Comparison of ENCODE assay signal across 22 cellular contexts in genomic region chr17:6524520-6524919, GRCh38. TPM values are rescaled to one million over a fixed set of nuclear protein-coding genes. Genes with fewer than 3 reads are reported as not detected.
A peak's percentile ranks its signal among the peaks of the same experiment; 100 is the strongest.
DNase-seq lines count a peak whose midpoint lies in the region; ATAC-seq and TF ChIP-seq lines count a peak whose summit lies in the region.
"Had no signal": no experiment of that assay in that cellular context is flagged by ENCODE, and none has a peak within 500 bp of the region (broad histone marks: within the 10 kb centered on the region; RNA-seq: fewer than 3 reads in every experiment).

No MANE protein-coding gene starts in this region.

- no peaks in the 10 kb centered on the region for H3K27me3 ChIP-seq in PC-9 (ENCODE audit: insufficient read depth, low read depth)
- H3K27me3 ChIP-seq: neutrophil had no signal

- H3K27ac ChIP-seq in PC-9: peak overlapping the region; percentile 74
- H3K27ac ChIP-seq: HL-60, neutrophil, psoas muscle had no signal

- H3K9me2 ChIP-seq in PC-9 (ENCODE audit: insufficient read depth): no peaks in the 10 kb centered on the region

- peaks cover 41% of the 10 kb centered on the region for H3K4me1 ChIP-seq in PC-9 (replicated peaks; ENCODE audit: insufficient read depth)
- H3K4me1 ChIP-seq: psoas muscle had no signal

- no peak overlapping the region for H3K4me3 ChIP-seq in PC-9
- no peak overlapping the region for H3K4me3 ChIP-seq in epithelial cell of esophagus (ENCODE audit: low read length)
- H3K4me3 ChIP-seq in retinal pigment epithelial cell (ENCODE audit: low read length): no peak overlapping the region
- H3K4me3 ChIP-seq: psoas muscle had no signal

- no TSS peak for BruUV-seq in PC-9 (replicated peaks; lab: Mats Ljungman, UMichigan)

- DNase-seq in HCEC 1CT (peak; percentile 65), PC-9 (peak in 1 of 2 experiments; percentile 90), epithelial cell of esophagus (ENCODE audit: low read depth) (peak; percentile 89), retinal pigment epithelial cell (ENCODE audit: low read depth) (peak; percentile 68), GDM1 (lab: John Stamatoyannopoulos, UW) (no peak)
- DNase-seq in activated CD4-positive, alpha-beta T cell treated with anti-CD3 and anti-CD28 coated beads, Interleukin-2, amount 50 U/mL, for 48 hours: no peak
- DNase-seq: activated CD4-positive, CD25-positive, alpha-beta regulatory T cell treated with anti-CD3 and anti-CD28 coated beads, Interleukin-2, amount 50 U/mL, for 72 hours; activated CD8-positive, alpha-beta T cell treated with anti-CD3 and anti-CD28 coated beads, Interleukin-2, amount 10 ng/mL, durations not matched to agents 7 days and 5 days; activated naive CD4-positive, alpha-beta T cell treated with anti-CD3 and anti-CD28 coated beads for 36 hours; activated T-cell treated with anti-CD3 and anti-CD28 coated beads, Interleukin-2, amount 50 U/mL, for 1 hour; amygdala; CD4-positive, alpha-beta memory T cell; NCI-H1436 treated with DMSO at 0.1 percent for 48 hours; NCI-H69; psoas muscle; SHP77 treated with DMSO at 0.1 percent for 48 hours; small intestine; stimulated activated CD4-positive, alpha-beta T cell treated with anti-CD3 and anti-CD28 coated beads, Interleukin-2, amount 100 ng/mL, for 48 hours; stimulated activated naive CD4-positive, alpha-beta T cell treated with Interleukin-2 at 50 U/mL for 16 hours had no signal

- peak overlapping the region; percentile 62 for H3K4me2 ChIP-seq in PC-9

- H4K20me1 ChIP-seq in PC-9 (ENCODE audit: insufficient read depth): no peaks in the 10 kb centered on the region

- ATAC-seq in HG03175 (IDR thresholded peaks at IDR 0.05; ENCODE audit: unreplicated experiment): no peak
- ATAC-seq: activated CD8-positive, alpha-beta T cell treated with anti-CD3 and anti-CD28 coated beads, Interleukin-2, amount 10 ng/mL, durations not matched to agents 7 days and 5 days; psoas muscle had no signal

- intact Hi-C loops in PC-9 (cut with micrococcal nuclease; ENCODE audit: unreplicated experiment): loop anchor here (5.0 kb wide), 1 partner anchor 52 kb away; no protein-coding TSS in a partner anchor

- H3F3A ChIP-seq in PC-9 (ENCODE audit: insufficient read depth, low read depth): peaks cover 29% of the 10 kb centered on the region

- H3K9me3 ChIP-seq in PC-9 (ENCODE audit: insufficient read depth, low read depth): no peaks in the 10 kb centered on the region
- H3K9me3 ChIP-seq: neutrophil, psoas muscle had no signal

- POLR2A ChIA-PET in PC-9 (lab: Charles Lee; ENCODE audit: unreplicated experiment): interaction anchor here (0.6 to 0.7 kb wide), 2 partner anchors 18 to 28 kb away, joined by 3 to 6 read pairs; no protein-coding TSS in a partner anchor

- TF ChIP-seq CTCF in PC-9 (conservative IDR thresholded peaks at IDR 0.05) (no peak), epithelial cell of esophagus (IDR thresholded peaks at IDR 0.05; ENCODE audit: insufficient read depth, low read depth, low read length, missing control alignments) (no peak), retinal pigment epithelial cell (conservative IDR thresholded peaks at IDR 0.05; ENCODE audit: low read depth, low read length) (no peak)

- no peaks in the 10 kb centered on the region for H3K36me3 ChIP-seq in PC-9 (ENCODE audit: low read depth)
- H3K36me3 ChIP-seq: neutrophil had no signal

- H2AFZ ChIP-seq in PC-9: no peak overlapping the region

- CTCF ChIA-PET in PC-9 (lab: Charles Lee): interaction anchor here (1.1 to 1.3 kb wide), 2 partner anchors 52 to 53 kb away, joined by 3 read pairs; no protein-coding TSS in a partner anchor

- no peaks in the 10 kb centered on the region for H3K79me2 ChIP-seq in PC-9 (ENCODE audit: low read depth)

RNA-seq across cellular contexts. Expression of gene PITPNM3, which starts 31.8 kb away (rescaled TPM):
- 16.9 and 17.3 TPM in 2 replicates for total RNA-seq in PC-9 (2021)

Comparison
In these comparisons a context has a peak if more than half of its experiments do, and no peak if none do; other contexts are left out.
1. DNase-seq: peak in HCEC 1CT (single experiment), epithelial cell of esophagus (single experiment) and retinal pigment epithelial cell (single experiment); none in GDM1 (single experiment) and activated CD4-positive, alpha-beta T cell treated with anti-CD3 and anti-CD28 coated beads, Interleukin-2, amount 50 U/mL, for 48 hours (0 of 2).